22 cellular contexts compared by ENCODE assay signal in genomic region chr7:148327379-148327778, GRCh38.
DNase-seq lines count a peak whose midpoint lies in the region; ATAC-seq, FAIRE-seq and TF ChIP-seq lines count a peak whose summit lies in the region.
"Had no signal": no experiment of that assay in that cellular context is flagged by ENCODE, and none has a peak within 500 bp of the region (broad histone marks: within the 10 kb centered on the region; RNA-seq: fewer than 3 reads in every experiment).

No MANE protein-coding gene starts in this region.

- no peak overlapping the region for H3K4me3 Mint-ChIP-seq in Calu3 (ENCODE audit: low read depth, unreplicated experiment)
- no peak overlapping the region for H3K4me3 Mint-ChIP-seq in activated naive CD8-positive, alpha-beta T cell treated with anti-CD3 and anti-CD28 coated beads for 36 hours
- H3K4me3 Mint-ChIP-seq: activated B cell treated with CpG ODN at 0.5 μM for 24 hours; activated CD4-positive, alpha-beta memory T cell treated with anti-CD3 and anti-CD28 coated beads for 36 hours; CD4-positive, alpha-beta T cell; natural killer cell treated with Interleukin-12 subunit alpha and Interleukin-12 subunit beta and Interleukin-15 and Interleukin-18, amount 100 ng/mL, for 72 hours had no signal

- FAIRE-seq in RCC 7860 (lab: Jason Lieb, UNC), result no peak
- FAIRE-seq: islet of Langerhans had no signal

- H3K4me1 ChIP-seq in mesendoderm (ENCODE audit: control insufficient read depth, low read depth, low read length), result no peaks in the 10 kb centered on the region

- DNase-seq in Calu3 (peak; percentile 60), RCC 7860 (ENCODE audit: low spot score) (peak; percentile 42), mesendoderm (peak; percentile 85), HK-2 (ENCODE audit: unreplicated experiment) (no peak), putamen (ENCODE audit: low spot score) (no peak)
- no peak for DNase-seq in activated naive CD8-positive, alpha-beta T cell treated with anti-CD3 and anti-CD28 coated beads for 36 hours
- DNase-seq: activated B cell treated with CpG ODN at 0.5 μM for 24 hours; activated CD4-positive, alpha-beta memory T cell treated with anti-CD3 and anti-CD28 coated beads for 36 hours; activated gamma-delta T cell treated with Interleukin-2 at 50 U/mL for 16 hours; activated T-cell treated with anti-CD3 and anti-CD28 coated beads for 4 hours; amygdala; CD4-positive, alpha-beta T cell; DMS79 treated with DMSO at 0.1 percent for 48 hours; effector memory CD4-positive, alpha-beta T cell; NCI-H748 treated with DMSO at 0.1 percent for 48 hours; SIG-M5; substantia nigra; T-helper 2 cell had no signal

- H4K5ac ChIP-seq in mesendoderm (ENCODE audit: low read length), result no peak overlapping the region

- H3K27ac Mint-ChIP-seq in Calu3 (ENCODE audit: unreplicated experiment), result peak overlapping the region; percentile 81
- no peak overlapping the region for H3K27ac Mint-ChIP-seq in activated naive CD8-positive, alpha-beta T cell treated with anti-CD3 and anti-CD28 coated beads for 36 hours
- H3K27ac Mint-ChIP-seq: activated B cell treated with CpG ODN at 0.5 μM for 24 hours; activated CD4-positive, alpha-beta memory T cell treated with anti-CD3 and anti-CD28 coated beads for 36 hours; CD4-positive, alpha-beta T cell; natural killer cell treated with Interleukin-12 subunit alpha and Interleukin-12 subunit beta and Interleukin-15 and Interleukin-18, amount 100 ng/mL, for 72 hours had no signal

- H3K9me3 Mint-ChIP-seq in Calu3 (ENCODE audit: low read depth, unreplicated experiment), result peaks cover 20% of the 10 kb centered on the region
- peaks cover 12% of the 10 kb centered on the region for H3K9me3 Mint-ChIP-seq in activated naive CD8-positive, alpha-beta T cell treated with anti-CD3 and anti-CD28 coated beads for 36 hours
- H3K9me3 Mint-ChIP-seq: activated CD4-positive, alpha-beta memory T cell treated with anti-CD3 and anti-CD28 coated beads for 36 hours; CD4-positive, alpha-beta T cell had no signal

- peak overlapping the region; percentile 56 for H3K56ac ChIP-seq in mesendoderm (ENCODE audit: low read length)

- H2BK15ac ChIP-seq in mesendoderm (replicated peaks; ENCODE audit: low read depth), result no peak overlapping the region

- no TSS peak for BruUV-seq in Calu3 (replicated peaks; lab: Mats Ljungman, UMichigan)

- H3K36me3 ChIP-seq in mesendoderm (ENCODE audit: control insufficient read depth, insufficient read depth, low read length), result no peaks in the 10 kb centered on the region

- peak overlapping the region; percentile 18 for H2AK5ac ChIP-seq in mesendoderm (ENCODE audit: low read length)

- H3K4ac ChIP-seq in mesendoderm (ENCODE audit: low read depth, low read length), result no peak overlapping the region

- H3K18ac ChIP-seq in mesendoderm (ENCODE audit: low read length), result peak overlapping the region; percentile 44

- intact Hi-C loops in Calu3 (cut with micrococcal nuclease; ENCODE audit: unreplicated experiment), result no loop called here

- TF ChIP-seq CTCF in Calu3 (IDR thresholded peaks at IDR 0.05; ENCODE audit: unreplicated experiment), result no peak

- H3K4me3 ChIP-seq in mesendoderm (ENCODE audit: low read length), result no peak overlapping the region

- peaks cover 8% of the 10 kb centered on the region for H3K4me1 Mint-ChIP-seq in Calu3 (ENCODE audit: low read depth, unreplicated experiment)
- H3K4me1 Mint-ChIP-seq in activated naive CD8-positive, alpha-beta T cell treated with anti-CD3 and anti-CD28 coated beads for 36 hours, result no peaks in the 10 kb centered on the region

- no peak overlapping the region for H3K4me2 ChIP-seq in mesendoderm (ENCODE audit: low read length)

- H3K27ac ChIP-seq in mesendoderm (ENCODE audit: low read depth, low read length), result peak overlapping the region; percentile 54

- no peak overlapping the region for H3K23ac ChIP-seq in mesendoderm (ENCODE audit: low read length)

- CTCF ChIA-PET in Calu3 (lab: Charles Lee), result interaction anchor here (0.6 to 1.1 kb wide), 2 partner anchors 11 to 62 kb away, joined by 3 read pairs; no protein-coding TSS in a partner anchor

- H3K27me3 ChIP-seq in mesendoderm (ENCODE audit: insufficient read depth, low read length, poor library complexity), result no peaks in the 10 kb centered on the region

- no CpG with 5 or more reads among the region's 1 CpG for WGBS in mesendoderm (ENCODE audit: extremely low coverage, insufficient coverage, low lambda C conversion rate)

- H3K79me1 ChIP-seq in mesendoderm (ENCODE audit: low read length), result no peaks in the 10 kb centered on the region

- ATAC-seq in esophagus mucosa (peak; percentile 88), HG03097 (IDR thresholded peaks at IDR 0.05; ENCODE audit: low FRiP score, unreplicated experiment) (no peak)
- ATAC-seq: natural killer cell treated with Interleukin-12 subunit alpha and Interleukin-12 subunit beta and Interleukin-15 and Interleukin-18, amount 100 ng/mL, for 72 hours had no signal

- no peak overlapping the region for H3K9ac ChIP-seq in mesendoderm (ENCODE audit: low read length)

- peaks cover 9% of the 10 kb centered on the region for H3K27me3 Mint-ChIP-seq in Calu3 (ENCODE audit: unreplicated experiment)
- peaks cover 12% of the 10 kb centered on the region for H3K27me3 Mint-ChIP-seq in activated naive CD8-positive, alpha-beta T cell treated with anti-CD3 and anti-CD28 coated beads for 36 hours
- H3K27me3 Mint-ChIP-seq: activated B cell treated with CpG ODN at 0.5 μM for 24 hours had no signal

- no peak overlapping the region for H2BK120ac ChIP-seq in mesendoderm (ENCODE audit: low read depth, low read length)

- no peak overlapping the region for H2BK5ac ChIP-seq in mesendoderm (ENCODE audit: low read length)

- H4K8ac ChIP-seq in mesendoderm (ENCODE audit: low read depth, low read length), result no peak overlapping the region

- peaks cover 16% of the 10 kb centered on the region for H3K36me3 Mint-ChIP-seq in Calu3 (ENCODE audit: insufficient read depth, unreplicated experiment)
- peaks cover 1% of the 10 kb centered on the region for H3K36me3 Mint-ChIP-seq in activated naive CD8-positive, alpha-beta T cell treated with anti-CD3 and anti-CD28 coated beads for 36 hours
- H3K36me3 Mint-ChIP-seq: activated CD4-positive, alpha-beta memory T cell treated with anti-CD3 and anti-CD28 coated beads for 36 hours had no signal

- H3K79me2 ChIP-seq in mesendoderm (ENCODE audit: control insufficient read depth, insufficient read depth, low read length), result no peaks in the 10 kb centered on the region

Comparison
In these comparisons a context has a peak if more than half of its experiments do, and no peak if none do; other contexts are left out.
1. DNase-seq: peak in Calu3 (single experiment), RCC 7860 (single experiment) and mesendoderm (single experiment); none in activated naive CD8-positive, alpha-beta T cell treated with anti-CD3 and anti-CD28 coated beads for 36 hours (single experiment), HK-2 (single experiment) and putamen (single experiment).